In genomic region chr16:70680495-70681381, GRCh38 we compare ENCODE assay signal across 11 cellular contexts. TPM values are rescaled to one million over a fixed set of nuclear protein-coding genes. Genes with fewer than 3 reads are reported as not detected.
DNase-seq lines count a peak whose midpoint lies in the region; ATAC-seq and TF ChIP-seq lines count a peak whose summit lies in the region.
"Had no signal": no experiment of that assay in that cellular context is flagged by ENCODE, and none has a peak within 500 bp of the region (broad histone marks: within the 10 kb centered on the region; RNA-seq: fewer than 3 reads in every experiment).

No MANE protein-coding gene starts in this region.

- no peak for DNase-seq in Peyer's patch
- DNase-seq in endodermal cell = no peak
- peak in 2 of 3 donors; percentile 26 to 51 for DNase-seq in mucosa of descending colon
- DNase-seq in tibial artery = no peak
- no peak for DNase-seq in NCI-H1417 treated with DMSO at 0.1 percent for 48 hours (lab: John Stamatoyannopoulos, UW)
- no peak for DNase-seq in NCI-H2227 treated with DMSO at 0.1 percent for 48 hours (lab: John Stamatoyannopoulos, UW)
- DNase-seq: NCI-H2029 had no signal

- intact Hi-C loops in mucosa of descending colon (cut with DNase I, micrococcal nuclease) (loop anchor here (10.0 kb wide), 2 partner anchors 54 to 94 kb away; no protein-coding TSS in a partner anchor), tibial artery (cut with DNase I; ENCODE audit: low total_unique reads) (loop anchor here (2.0 to 5.0 kb wide), 3 partner anchors 57 to 90 kb away; no protein-coding TSS in a partner anchor)

- H3K4me1 ChIP-seq in Peyer's patch = peaks cover 0 to 42% (median 6%) of the 10 kb centered on the region in 4 donors
- peaks cover 4% of the 10 kb centered on the region for H3K4me1 ChIP-seq in endodermal cell (ENCODE audit: control insufficient read depth, insufficient read depth, low read length)
- peaks cover 16% of the 10 kb centered on the region for H3K4me1 ChIP-seq in mucosa of descending colon (ENCODE audit: low read depth)
- peaks cover 5 to 57% (median 49%) of the 10 kb centered on the region in 4 donors for H3K4me1 ChIP-seq in tibial artery

- H3K27me3 Mint-ChIP-seq in endodermal cell (ENCODE audit: insufficient read depth) = no peaks in the 10 kb centered on the region

- H3K9me3 ChIP-seq in Peyer's patch (no peaks in the 10 kb centered on the region), endodermal cell (ENCODE audit: control insufficient read depth, low read length) (no peaks in the 10 kb centered on the region), mucosa of descending colon (no peaks in the 10 kb centered on the region), tibial artery (no peaks in the 10 kb centered on the region)

- TF ChIP-seq POLR2A in Peyer's patch (IDR thresholded peaks at IDR 0.05) = no peak

- 88 to 90% methylated on average over 8 to 18 of the region's 18 CpGs for WGBS in endodermal cell (ENCODE audit: insufficient coverage in 1 of 2, insufficient read length in 1 of 2), 2 experiments

- H3K27me3 ChIP-seq in Peyer's patch = no peaks in the 10 kb centered on the region
- H3K27me3 ChIP-seq in endodermal cell (ENCODE audit: control insufficient read depth, insufficient read depth, low read length, poor library complexity, severe bottlenecking) = no peaks in the 10 kb centered on the region
- H3K27me3 ChIP-seq in tibial artery = no peaks in the 10 kb centered on the region

- H3K9ac ChIP-seq in endodermal cell (ENCODE audit: extremely low read depth, low read length, poor library complexity, severe bottlenecking) = no peak overlapping the region

- no peak for TF ChIP-seq CTCF in Peyer's patch (IDR thresholded peaks at IDR 0.05)
- TF ChIP-seq CTCF in endodermal cell (conservative IDR thresholded peaks at IDR 0.05) = no peak
- no peak for TF ChIP-seq CTCF in mucosa of descending colon (IDR thresholded peaks at IDR 0.05)
- no peak for TF ChIP-seq CTCF in tibial artery (IDR thresholded peaks at IDR 0.05)

- H3K4me3 ChIP-seq in Peyer's patch (no peak overlapping the region), endodermal cell (ENCODE audit: low read length) (no peak overlapping the region), mucosa of descending colon (no peak overlapping the region), tibial artery (peak overlapping the region in 1 of 2 donors; percentile 2)

- H3K9me3 Mint-ChIP-seq in endodermal cell = no peaks in the 10 kb centered on the region
- H3K9me3 Mint-ChIP-seq: activated naive CD4-positive, alpha-beta T cell treated with anti-CD3 and anti-CD28 coated beads, Interleukin-2, amount 50 U/mL, for 24 hours had no signal

- H3K36me3 ChIP-seq in Peyer's patch = peaks cover 0 to 33% (median 0%) of the 10 kb centered on the region in 3 donors
- peaks cover 23% of the 10 kb centered on the region for H3K36me3 ChIP-seq in endodermal cell (ENCODE audit: control insufficient read depth, insufficient read depth, low read length)
- no peaks in the 10 kb centered on the region for H3K36me3 ChIP-seq in mucosa of descending colon (ENCODE audit: low read depth)
- H3K36me3 ChIP-seq in tibial artery = peaks cover 36 to 63% (median 40%) of the 10 kb centered on the region in 3 donors

- ATAC-seq in mucosa of descending colon (no peak), GM21526 (IDR thresholded peaks at IDR 0.05; ENCODE audit: low FRiP score, unreplicated experiment) (no peak), GM19035 (IDR thresholded peaks at IDR 0.05; ENCODE audit: unreplicated experiment) (no peak)

- H3K27ac Mint-ChIP-seq in endodermal cell = no peak overlapping the region
- H3K27ac Mint-ChIP-seq: activated naive CD4-positive, alpha-beta T cell treated with anti-CD3 and anti-CD28 coated beads, Interleukin-2, amount 50 U/mL, for 24 hours had no signal

- H3K27ac ChIP-seq in Peyer's patch = peak overlapping the region in 3 of 4 donors; percentile 53 to 79 (median 57)
- peak overlapping the region; percentile 24 for H3K27ac ChIP-seq in endodermal cell (ENCODE audit: low read depth, low read length)
- H3K27ac ChIP-seq in tibial artery = peak overlapping the region; percentile 91 to 99

- peaks cover 11% of the 10 kb centered on the region for H3K36me3 Mint-ChIP-seq in endodermal cell (ENCODE audit: low read depth)
- H3K36me3 Mint-ChIP-seq: activated naive CD4-positive, alpha-beta T cell treated with anti-CD3 and anti-CD28 coated beads, Interleukin-2, amount 50 U/mL, for 24 hours had no signal

- no peaks in the 10 kb centered on the region for H3K4me1 Mint-ChIP-seq in endodermal cell
- H3K4me1 Mint-ChIP-seq: activated naive CD4-positive, alpha-beta T cell treated with anti-CD3 and anti-CD28 coated beads, Interleukin-2, amount 50 U/mL, for 24 hours had no signal

- H3K4me3 Mint-ChIP-seq in endodermal cell = no peak overlapping the region
- H3K4me3 Mint-ChIP-seq: activated naive CD4-positive, alpha-beta T cell treated with anti-CD3 and anti-CD28 coated beads, Interleukin-2, amount 50 U/mL, for 24 hours had no signal

RNA-seq across cellular contexts. Expression of gene MTSS2, which starts 5.1 kb away (rescaled TPM):
- total RNA-seq in Peyer's patch = 100 to 1,000 TPM in 1 of 4 donors, 10 to 100 TPM in 3; 12.1 to 115 (median 30.4) TPM
- 10 to 100 TPM; 23.4 to 24.0 TPM for total RNA-seq in endodermal cell
- polyA plus RNA-seq in endodermal cell (2013, experiment 1 of 2) = 86.6 TPM
- 67.0 TPM for polyA plus RNA-seq in endodermal cell (2013, experiment 2 of 2)
- 100 to 1,000 TPM in 1 of 3 donors, 10 to 100 TPM in 2; 11.8 to 151 (median 28.2) TPM for total RNA-seq in mucosa of descending colon

RNA-seq across cellular contexts. Expression of gene IL34, which starts 34.4 kb away (rescaled TPM):
- total RNA-seq in Peyer's patch (10 to 100 TPM in 1 of 4 donors, 1 to 10 TPM in 3; 1.6 to 23.1 (median 2.6) TPM), endodermal cell (1 to 10 TPM; 3.0 to 5.6 TPM), mucosa of descending colon (1 to 10 TPM; 1.2 to 2.2 (median 1.8) TPM)
- polyA plus RNA-seq in endodermal cell (2013, experiment 1 of 2) = 1.3 TPM
- polyA plus RNA-seq in endodermal cell (2013, experiment 2 of 2) = 0.21 TPM
- total RNA-seq: activated CD8-positive, alpha-beta memory T cell treated with anti-CD3 and anti-CD28 coated beads for 36 hours had no signal

Comparison
In these comparisons a context has a peak if more than half of its experiments do, and no peak if none do; other contexts are left out.
1. DNase-seq: peak in mucosa of descending colon (2 of 3); none in Peyer's patch (0 of 3), endodermal cell (single experiment), tibial artery (0 of 2), NCI-H1417 treated with DMSO at 0.1 percent for 48 hours (single experiment) and NCI-H2227 treated with DMSO at 0.1 percent for 48 hours (single experiment).
2. H3K27ac ChIP-seq: peak in every context shown above with its lines; median percentile 95 in tibial artery; 57 in Peyer's patch; 24 in endodermal cell.